19 cellular contexts compared by ENCODE assay signal in the genomic region with DNA sequence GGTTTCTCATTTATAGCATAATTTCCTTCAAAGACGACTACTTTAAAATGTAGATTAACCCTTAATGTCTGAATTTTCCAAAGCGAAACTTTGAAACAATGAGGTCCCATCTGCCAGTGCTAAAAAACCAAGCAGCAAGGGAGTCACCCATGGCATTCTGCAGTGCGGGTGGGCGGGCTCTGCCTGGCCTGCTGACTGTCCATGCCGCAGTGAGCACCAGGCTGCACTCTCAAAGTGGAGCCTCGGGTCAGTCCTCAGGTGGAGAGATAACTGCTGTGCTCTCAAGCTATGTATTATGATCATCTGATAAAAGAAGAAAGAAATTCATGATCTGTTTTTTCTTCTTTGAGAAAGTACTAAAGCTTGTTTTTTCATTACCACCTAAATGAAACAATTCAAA.
"Had no signal": no experiment of that assay in that cellular context is flagged by ENCODE, and none has a peak within 500 bp of the region (broad histone marks: within the 10 kb centered on the region; RNA-seq: fewer than 3 reads in every experiment).

No MANE protein-coding gene starts in this region.

- H3K36me3 ChIP-seq: prostate gland, stomach, tibial nerve, upper lobe of left lung had no signal

- H3K79me2 ChIP-seq: hepatocyte had no signal

- ATAC-seq: left lobe of liver; natural killer cell; stimulated activated effector memory CD8-positive, alpha-beta T cell treated with anti-CD3 and anti-CD28 coated beads, Interleukin-12 subunit alpha, Interleukin-12 subunit beta, amount 100 ng/mL, for 72 hours had no signal

- DNase-seq: cerebellar nuclear complex; cortex of kidney; head of caudate nucleus; kidney; natural killer cell; stimulated activated CD4-positive, alpha-beta T cell treated with anti-CD3 and anti-CD28 coated beads, Interleukin-2, amount 100 ng/mL, for 24 hours; stimulated activated CD4-positive, alpha-beta T cell treated with anti-CD3 and anti-CD28 coated beads, Interleukin-4, amount 100 ng/mL, for 24 hours; stimulated activated naive CD4-positive, alpha-beta T cell treated with Interleukin-2 at 50 U/mL for 16 hours; stomach had no signal

- H3K27ac ChIP-seq: hepatocyte, stomach, tibial nerve, upper lobe of left lung had no signal

- H3K4me2 ChIP-seq: hepatocyte, smooth muscle cell had no signal

- H2AFZ ChIP-seq: hepatocyte had no signal

- H3K4me1 ChIP-seq: prostate gland, stomach, tibial nerve, upper lobe of left lung had no signal

- FAIRE-seq: frontal cortex, kidney, urothelium cell line had no signal

- H3K27me3 ChIP-seq: hepatocyte, stomach, tibial nerve, upper lobe of left lung had no signal

- H3K9me3 ChIP-seq: prostate gland, stomach, tibial nerve, upper lobe of left lung had no signal

- H3K4me3 ChIP-seq: hepatocyte, lung, smooth muscle cell, tibial nerve, upper lobe of left lung had no signal
